Comparison of ENCODE assay signal across 6 cellular contexts in genomic region chr20:43304598-43304997, GRCh38.
"Had no signal": no experiment of that assay in that cellular context is flagged by ENCODE, and none has a peak within 500 bp of the region (broad histone marks: within the 10 kb centered on the region; RNA-seq: fewer than 3 reads in every experiment).

No MANE protein-coding gene starts in this region.

- DNase-seq: IMR-90, KBM-7, KG1 had no signal

- H3K9ac ChIP-seq: KMS-11 had no signal

- FAIRE-seq: HTR-8/SVneo had no signal

- H3K27ac ChIP-seq: HL-60, KMS-11 had no signal

- H3K4me2 ChIP-seq: KMS-11 had no signal
